In the genomic region with DNA sequence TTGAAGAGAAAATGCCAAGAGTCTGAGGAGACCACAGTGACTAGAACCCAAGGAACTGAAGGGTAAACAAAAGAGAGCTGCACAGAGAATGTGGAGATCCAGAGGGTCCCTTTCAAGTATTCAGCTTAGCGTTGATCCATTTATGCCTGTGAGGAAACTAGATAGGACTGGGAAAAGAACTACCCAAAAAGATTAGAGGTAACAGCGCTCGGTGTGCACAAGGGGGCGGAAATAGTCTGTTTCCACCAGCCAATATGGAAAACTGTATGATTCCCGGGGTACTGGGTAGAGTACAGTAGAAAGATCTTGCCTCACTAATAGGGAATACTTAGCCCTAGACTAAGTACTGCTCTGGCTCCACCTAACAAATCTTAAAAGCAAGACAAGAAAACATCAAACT, we compare ENCODE assay signal across 1 cellular context.
TF ChIP-seq lines count a peak whose summit lies in the region.

No MANE protein-coding gene starts in this region.

TF ChIP-seq in K562, 482 proteins besides CTCF, POLR2A, EP300 and RAD21 (continued from another document):
- TF ChIP-seq, protein P1, sequence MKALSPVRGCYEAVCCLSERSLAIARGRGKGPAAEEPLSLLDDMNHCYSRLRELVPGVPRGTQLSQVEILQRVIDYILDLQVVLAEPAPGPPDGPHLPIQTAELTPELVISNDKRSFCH (CRISPR knock-in tag; IDR thresholded peaks at IDR 0.05), result no peak
- TF ChIP-seq, protein P1 (tag; IDR thresholded peaks at IDR 0.05), result no peak
TF ChIP-seq in K562: peak in this region for 0.
